In the genomic region with DNA sequence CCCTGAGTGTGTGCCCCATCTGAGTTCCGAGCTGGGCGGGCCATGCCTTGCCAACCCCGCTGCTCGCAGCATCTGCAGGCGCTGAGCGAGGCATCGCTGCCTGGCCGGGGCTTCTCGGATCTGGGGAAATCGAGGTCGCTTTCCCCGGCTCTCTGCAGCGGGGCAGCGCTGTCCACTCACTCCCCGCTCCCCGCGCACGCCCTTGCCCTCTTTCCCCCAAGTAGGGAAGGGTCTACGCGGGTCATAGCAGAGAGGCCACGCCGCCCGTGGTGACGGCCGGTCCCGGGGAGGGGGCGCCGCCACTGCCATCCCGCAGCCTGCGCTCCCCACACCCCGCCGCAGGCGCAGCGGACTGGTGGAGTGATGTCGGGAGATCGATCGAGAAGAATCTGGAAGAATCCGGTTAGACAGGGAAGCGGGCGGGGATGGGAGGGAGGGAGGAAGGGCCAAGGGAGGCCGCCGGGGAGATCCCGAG, we compare ENCODE assay signal across 1 cellular context.
TF ChIP-seq lines count a peak whose summit lies in the region.

No MANE protein-coding gene starts in this region.

TF ChIP-seq in IMR-90, 13 proteins besides CTCF, POLR2A, EP300 and RAD21:
- TF ChIP-seq, protein P1, sequence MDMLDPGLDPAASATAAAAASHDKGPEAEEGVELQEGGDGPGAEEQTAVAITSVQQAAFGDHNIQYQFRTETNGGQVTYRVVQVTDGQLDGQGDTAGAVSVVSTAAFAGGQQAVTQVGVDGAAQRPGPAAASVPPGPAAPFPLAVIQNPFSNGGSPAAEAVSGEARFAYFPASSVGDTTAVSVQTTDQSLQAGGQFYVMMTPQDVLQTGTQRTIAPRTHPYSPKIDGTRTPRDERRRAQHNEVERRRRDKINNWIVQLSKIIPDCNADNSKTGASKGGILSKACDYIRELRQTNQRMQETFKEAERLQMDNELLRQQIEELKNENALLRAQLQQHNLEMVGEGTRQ (IDR thresholded peaks at IDR 0.05; ENCODE audit: low read depth, low read length): no peak
- TF ChIP-seq MAFK (IDR thresholded peaks at IDR 0.05; ENCODE audit: low read depth, low read length): no peak
- no peak for TF ChIP-seq MAZ (IDR thresholded peaks at IDR 0.05; ENCODE audit: borderline replicate concordance, low read depth, low read length)
- TF ChIP-seq, protein P2, sequence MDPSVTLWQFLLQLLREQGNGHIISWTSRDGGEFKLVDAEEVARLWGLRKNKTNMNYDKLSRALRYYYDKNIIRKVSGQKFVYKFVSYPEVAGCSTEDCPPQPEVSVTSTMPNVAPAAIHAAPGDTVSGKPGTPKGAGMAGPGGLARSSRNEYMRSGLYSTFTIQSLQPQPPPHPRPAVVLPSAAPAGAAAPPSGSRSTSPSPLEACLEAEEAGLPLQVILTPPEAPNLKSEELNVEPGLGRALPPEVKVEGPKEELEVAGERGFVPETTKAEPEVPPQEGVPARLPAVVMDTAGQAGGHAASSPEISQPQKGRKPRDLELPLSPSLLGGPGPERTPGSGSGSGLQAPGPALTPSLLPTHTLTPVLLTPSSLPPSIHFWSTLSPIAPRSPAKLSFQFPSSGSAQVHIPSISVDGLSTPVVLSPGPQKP (IDR thresholded peaks at IDR 0.05; ENCODE audit: borderline replicate concordance, low read depth, low read length): no peak
- TF ChIP-seq BHLHE40 (IDR thresholded peaks at IDR 0.05; ENCODE audit: low read depth, low read length): no peak
- TF ChIP-seq MXI1 (IDR thresholded peaks at IDR 0.05; ENCODE audit: borderline replicate concordance, low read depth, low read length): no peak
- no peak for TF ChIP-seq CEBPB (IDR thresholded peaks at IDR 0.05; ENCODE audit: low read depth, low read length)
- no peak for TF ChIP-seq RFX5 (IDR thresholded peaks at IDR 0.05; ENCODE audit: low read depth, low read length)
- TF ChIP-seq FOS (IDR thresholded peaks at IDR 0.05; ENCODE audit: low read depth, low read length): no peak
- TF ChIP-seq CHD1 (IDR thresholded peaks at IDR 0.05; ENCODE audit: low read depth, low read length): no peak
- no peak for TF ChIP-seq RCOR1 (IDR thresholded peaks at IDR 0.05; ENCODE audit: insufficient replicate concordance, low read length)
- TF ChIP-seq SMC3 (IDR thresholded peaks at IDR 0.05; ENCODE audit: low read depth, low read length): no peak
- TF ChIP-seq NFE2L2 (IDR thresholded peaks at IDR 0.05; ENCODE audit: low read depth, low read length): no peak
